ENCODE assay signal across 11 cellular contexts in the genomic region with DNA sequence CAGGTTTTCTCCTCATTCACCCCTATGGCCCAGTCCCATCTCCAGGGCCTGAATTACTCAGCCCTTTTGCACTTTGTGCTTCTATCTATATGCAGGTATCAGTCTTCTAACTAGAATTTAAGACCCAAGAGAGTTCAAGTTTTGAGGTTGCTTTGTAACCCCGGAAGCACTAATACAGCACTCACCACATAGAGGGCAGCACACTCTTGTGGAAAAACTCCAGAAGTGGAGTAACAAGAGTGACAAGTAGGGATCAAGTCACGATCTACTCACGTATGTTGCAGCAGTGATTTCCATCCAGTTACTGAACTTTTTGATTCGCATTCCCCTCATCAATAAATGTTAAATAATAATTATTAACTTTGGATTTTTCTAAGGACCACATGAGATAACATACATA.
DNase-seq lines count a peak whose midpoint lies in the region; ATAC-seq, FAIRE-seq and TF ChIP-seq lines count a peak whose summit lies in the region.
"Had no signal": no experiment of that assay in that cellular context is flagged by ENCODE, and none has a peak within 500 bp of the region (broad histone marks: within the 10 kb centered on the region; RNA-seq: fewer than 3 reads in every experiment).

No MANE protein-coding gene starts in this region.

- WGBS in esophagus muscularis mucosa = 93% methylated on average over 4 of the region's 4 CpGs

- ATAC-seq in HG03039 (IDR thresholded peaks at IDR 0.05; ENCODE audit: unreplicated experiment) (no peak), GM18520 (IDR thresholded peaks at IDR 0.05; ENCODE audit: unreplicated experiment) (no peak)

- FAIRE-seq in bronchial epithelial cell (lab: Jason Lieb, UNC) = no peak

- TF ChIP-seq POLR2A in esophagus muscularis mucosa (IDR thresholded peaks at IDR 0.05; ENCODE audit: low read depth) = no peak

- H3K4me1 ChIP-seq in esophagus muscularis mucosa = no peaks in the 10 kb centered on the region

- H3K36me3 ChIP-seq in bronchial epithelial cell (ENCODE audit: control insufficient read depth, insufficient read depth, low read length) (no peaks in the 10 kb centered on the region), esophagus muscularis mucosa (no peaks in the 10 kb centered on the region)
- H3K36me3 ChIP-seq: MG63 had no signal

- no peak overlapping the region for H3K27ac ChIP-seq in esophagus muscularis mucosa (replicated peaks in 1 of 4)

- peak; percentile 46 for DNase-seq in COLO829 (ENCODE audit: low spot score)
- DNase-seq in Kasumi-1 (lab: John Stamatoyannopoulos, UW) = peak; percentile 36 to 48
- DNase-seq in bronchial epithelial cell (ENCODE audit: low read depth) = peak; percentile 13
- peak; percentile 62 for DNase-seq in medulla oblongata (ENCODE audit: extremely low spot score)
- no peak for DNase-seq in esophagus muscularis mucosa (ENCODE audit: extremely low spot score)
- no peak for DNase-seq in stimulated activated CD4-positive, alpha-beta T cell treated with anti-CD3 and anti-CD28 coated beads, Interleukin-4, amount 100 ng/mL, for 1 hour
- DNase-seq: MG63; SHP77; stimulated activated naive CD4-positive, alpha-beta T cell had no signal

- no peak for TF ChIP-seq EP300 in esophagus muscularis mucosa (IDR thresholded peaks at IDR 0.05)

- no peak overlapping the region for H3K4me3 ChIP-seq in bronchial epithelial cell (ENCODE audit: low read depth, low read length)
- no peak overlapping the region for H3K4me3 ChIP-seq in esophagus muscularis mucosa
- H3K4me3 ChIP-seq: MG63 had no signal

- H3K27me3 ChIP-seq in bronchial epithelial cell (ENCODE audit: control insufficient read depth, insufficient read depth, low read length) (no peaks in the 10 kb centered on the region), esophagus muscularis mucosa (no peaks in the 10 kb centered on the region)
- H3K27me3 ChIP-seq: MG63 had no signal

- intact Hi-C loops in esophagus muscularis mucosa (cut with DNase I) = no loop called here

- TF ChIP-seq CTCF in bronchial epithelial cell (IDR thresholded peaks at IDR 0.05; ENCODE audit: insufficient read depth, low read length, severe bottlenecking) (peak; percentile 27), esophagus muscularis mucosa (IDR thresholded peaks at IDR 0.05) (no peak)

- no peaks in the 10 kb centered on the region for H3K9me3 ChIP-seq in esophagus muscularis mucosa
- H3K9me3 ChIP-seq: MG63 had no signal

Comparison
In these comparisons a context has a peak if more than half of its experiments do, and no peak if none do; other contexts are left out.
1. DNase-seq: peak in COLO829 (single experiment), Kasumi-1 (2 of 2), bronchial epithelial cell (single experiment) and medulla oblongata (single experiment); none in esophagus muscularis mucosa (single experiment) and stimulated activated CD4-positive, alpha-beta T cell treated with anti-CD3 and anti-CD28 coated beads, Interleukin-4, amount 100 ng/mL, for 1 hour (single experiment).